10 cellular contexts compared by ENCODE assay signal in genomic region chr9:21800931-21801682, GRCh38. TPM values are rescaled to one million over a fixed set of nuclear protein-coding genes. Genes with fewer than 3 reads are reported as not detected.
DNase-seq lines count a peak whose midpoint lies in the region; ATAC-seq, FAIRE-seq and TF ChIP-seq lines count a peak whose summit lies in the region.
"Had no signal": no experiment of that assay in that cellular context is flagged by ENCODE, and none has a peak within 500 bp of the region (broad histone marks: within the 10 kb centered on the region; RNA-seq: fewer than 3 reads in every experiment).

No MANE protein-coding gene starts in this region.

- TF ChIP-seq POLR2A in GM12878 (IDR thresholded peaks at IDR 0.05; ENCODE audit: low read depth, low read length) (no peak), transverse colon (IDR thresholded peaks at IDR 0.05) (no peak)

- H3K36me3 ChIP-seq in GM12878 (ENCODE audit: control insufficient read depth in 2 of 2, insufficient read depth in 2 of 2, low read length in 1 of 2) = 0 out of 4 replicates have a peak, but pooled peaks cover 0 to 5% of the 10 kb centered on the region in 2 experiments
- no peaks in the 10 kb centered on the region for H3K36me3 ChIP-seq in transverse colon

- peaks cover 35% of the 10 kb centered on the region for H3K79me2 ChIP-seq in GM12878 (ENCODE audit: control insufficient read depth, insufficient read depth, low read length)

- peaks cover 43% of the 10 kb centered on the region for H3K4me1 Mint-ChIP-seq in activated naive CD4-positive, alpha-beta T cell treated with anti-CD3 and anti-CD28 coated beads, Interleukin-2, amount 50 U/mL, for 24 hours
- peaks cover 26% of the 10 kb centered on the region for H3K4me1 Mint-ChIP-seq in memory B cell

- H3K4me3 ChIP-seq in GM12878 (no peak overlapping the region), transverse colon (peak overlapping the region in 2 of 4 donors; percentile 77 to 79)

- BruUV-seq in GM12878 (replicated peaks; lab: Mats Ljungman, UMichigan) = no TSS peak

- peak overlapping the region; percentile 99 for H3K4me3 Mint-ChIP-seq in activated naive CD4-positive, alpha-beta T cell treated with anti-CD3 and anti-CD28 coated beads, Interleukin-2, amount 50 U/mL, for 24 hours
- peak overlapping the region; percentile 100 for H3K4me3 Mint-ChIP-seq in memory B cell

- peaks cover 8% of the 10 kb centered on the region for H3K27me3 Mint-ChIP-seq in activated naive CD4-positive, alpha-beta T cell treated with anti-CD3 and anti-CD28 coated beads, Interleukin-2, amount 50 U/mL, for 24 hours
- peaks cover 8% of the 10 kb centered on the region for H3K27me3 Mint-ChIP-seq in memory B cell

- H2AFZ ChIP-seq in GM12878 (ENCODE audit: control insufficient read depth, low read depth, low read length) = peak overlapping the region; percentile 95; the same call in 1 of the 2 replicates

- peaks cover 0 to 10% of the 10 kb centered on the region in 2 experiments; a peak in 2 of 4 replicates for H3K27me3 ChIP-seq in GM12878 (replicated peaks in 1 of 2; ENCODE audit: control insufficient read depth in 2 of 2, insufficient read depth in 2 of 2, low read length in 1 of 2)
- H3K27me3 ChIP-seq in transverse colon = peaks cover 17% of the 10 kb centered on the region

- TF ChIP-seq RAD21 in GM12878 (IDR thresholded peaks at IDR 0.05; ENCODE audit: insufficient read depth, low read depth, low read length) = no peak

- H3K36me3 Mint-ChIP-seq in activated naive CD4-positive, alpha-beta T cell treated with anti-CD3 and anti-CD28 coated beads, Interleukin-2, amount 50 U/mL, for 24 hours = no peaks in the 10 kb centered on the region
- no peaks in the 10 kb centered on the region for H3K36me3 Mint-ChIP-seq in memory B cell

- TF ChIP-seq EP300 in GM12878 (IDR thresholded peaks at IDR 0.05; ENCODE audit: borderline replicate concordance in 1 of 2, control insufficient read depth in 1 of 2, low read depth in 2 of 2, low read length in 2 of 2) = no peak
- no peak for TF ChIP-seq EP300 in transverse colon (IDR thresholded peaks at IDR 0.05; ENCODE audit: low read depth)

- no peak for ATAC-seq in GM12878
- ATAC-seq in memory B cell (ENCODE audit: low read depth) = no peak
- ATAC-seq in GM21526 (IDR thresholded peaks at IDR 0.05; ENCODE audit: low FRiP score, unreplicated experiment) = no peak
- no peak for ATAC-seq in GM18520 (IDR thresholded peaks at IDR 0.05; ENCODE audit: unreplicated experiment)
- ATAC-seq in GM19395 (IDR thresholded peaks at IDR 0.05; ENCODE audit: unreplicated experiment) = no peak

- H3K27ac ChIP-seq in GM12878 (ENCODE audit: control insufficient read depth, insufficient read depth) = no peak overlapping the region
- H3K27ac ChIP-seq in transverse colon = peak overlapping the region; percentile 82 to 96 (median 92)

- peak overlapping the region; percentile 82 for H3K27ac Mint-ChIP-seq in activated naive CD4-positive, alpha-beta T cell treated with anti-CD3 and anti-CD28 coated beads, Interleukin-2, amount 50 U/mL, for 24 hours
- H3K27ac Mint-ChIP-seq in memory B cell = peak overlapping the region; percentile 59

- POLR2A ChIA-PET in GM12878 (lab: Charles Lee) = no interaction called here

- H3K4me2 ChIP-seq in GM12878 (ENCODE audit: control insufficient read depth, insufficient read depth) = peak overlapping the region; percentile 98

- WGBS in GM12878 (ENCODE audit: insufficient coverage, insufficient replicate concordance, low lambda C conversion rate, missing lambda C conversion rate) = 85% methylated on average over 11 of the region's 11 CpGs
- WGBS in transverse colon (ENCODE audit: low coverage in 1 of 2), 2 donors = 75 to 79% methylated on average over 11 of the region's 11 CpGs

- H3K9me3 Mint-ChIP-seq in activated naive CD4-positive, alpha-beta T cell treated with anti-CD3 and anti-CD28 coated beads, Interleukin-2, amount 50 U/mL, for 24 hours = no peaks in the 10 kb centered on the region
- no peaks in the 10 kb centered on the region for H3K9me3 Mint-ChIP-seq in memory B cell

- H4K20me1 ChIP-seq in GM12878 (ENCODE audit: control insufficient read depth, insufficient read depth) = no peaks in the 10 kb centered on the region

- peaks cover 15% of the 10 kb centered on the region for H3K4me1 ChIP-seq in GM12878 (ENCODE audit: control insufficient read depth, insufficient read depth, low read length)
- H3K4me1 ChIP-seq in transverse colon = peaks cover 3 to 20% (median 11%) of the 10 kb centered on the region in 4 donors

- FAIRE-seq in GM12878 (lab: Jason Lieb, UNC) = no peak

- SMC1A ChIA-PET in GM12878 (lab: Charles Lee; ENCODE audit: uncharacterized antibody, unreplicated experiment) = no interaction called here

- no peak for TF ChIP-seq CTCF in GM12878 (IDR thresholded peaks at IDR 0.05 in 2 of 3, conservative IDR thresholded peaks at IDR 0.05 in 1 of 3; ENCODE audit: control insufficient read depth in 2 of 3, extremely low read depth in 1 of 3, insufficient read depth in 1 of 3, low read depth in 3 of 3, low read length in 3 of 3)
- TF ChIP-seq CTCF in transverse colon (IDR thresholded peaks at IDR 0.05) = no peak

- in situ Hi-C loops in GM12878 (cut with MboI) = no loop called here
- in situ Hi-C loops in transverse colon (cut with MboI; ENCODE audit: low pct_ligation_motif_present in 1 of 4, low pct_unique_long_range_greater_than_20kb in 1 of 4, low sequenced_read_pairs in 3 of 4) = loop anchor here in 3 of 4 donors (25.0 kb wide), 3 partner anchors 211 to 661 kb away; partner anchors contain the start of gene CDKN2B (in 2 of the 3)

- intact Hi-C loops in GM12878 (cut with micrococcal nuclease; ENCODE audit: unreplicated experiment) = no loop called here
- intact Hi-C loops in transverse colon (cut with DNase I; ENCODE audit: low total_unique reads) = no loop called here

- H3K9me3 ChIP-seq in GM12878 (replicated peaks; ENCODE audit: control insufficient read depth, insufficient read depth, low read length) (no peaks in the 10 kb centered on the region), transverse colon (no peaks in the 10 kb centered on the region)
- H3K9me3 ChIP-seq: mucosa of descending colon had no signal

- DNase-seq in activated naive CD4-positive, alpha-beta T cell (lab: John Stamatoyannopoulos, UW) = no peak
- DNase-seq in GM12878 (ENCODE audit: low read depth, low spot score) = no peak
- no peak for DNase-seq in memory B cell (ENCODE audit: low spot score in 2 of 2)
- DNase-seq in transverse colon = no peak
- DNase-seq: NCI-H187 treated with DMSO at 0.1 percent for 48 hours had no signal

- CTCF ChIA-PET in GM12878 (lab: Yijun Ruan, JAX) = interaction anchor here (1.0 to 3.3 kb wide), 3 partner anchors 12 to 335 kb away, joined by 3 to 15 read pairs (median 6); no protein-coding TSS in a partner anchor

- RAD21 ChIA-PET in GM12878 (lab: Charles Lee; ENCODE audit: unreplicated experiment) = no interaction called here

- H3K9ac ChIP-seq in GM12878 (ENCODE audit: control insufficient read depth, insufficient read depth, low read length) = no peak overlapping the region; the same call in 1 of the 2 replicates

TF ChIP-seq in GM12878, 131 proteins besides CTCF, POLR2A, EP300 and RAD21 (continues in another document):
- TF ChIP-seq TBL1XR1 (IDR thresholded peaks at IDR 0.05; ENCODE audit: low read depth, low read length) = no peak
- TF ChIP-seq CHD2 (IDR thresholded peaks at IDR 0.05; ENCODE audit: borderline replicate concordance, low read depth, low read length) = no peak
- no peak for TF ChIP-seq GABPA (IDR thresholded peaks at IDR 0.05; ENCODE audit: low read depth)
- TF ChIP-seq JUND (IDR thresholded peaks at IDR 0.05; ENCODE audit: low read depth, low read length) = no peak
- no peak for TF ChIP-seq CHD4 (IDR thresholded peaks at IDR 0.05)
- no peak for TF ChIP-seq RUNX3 (IDR thresholded peaks at IDR 0.05; ENCODE audit: low read length)
- no peak for TF ChIP-seq SREBF2 (IDR thresholded peaks at IDR 0.05; ENCODE audit: low read length)
- TF ChIP-seq MTA2 (IDR thresholded peaks at IDR 0.05; ENCODE audit: low read depth) = no peak
- TF ChIP-seq LARP7 (IDR thresholded peaks at IDR 0.05) = no peak
- no peak for TF ChIP-seq TARDBP (IDR thresholded peaks at IDR 0.05; ENCODE audit: borderline replicate concordance)
- no peak for TF ChIP-seq SMAD5 (IDR thresholded peaks at IDR 0.05; ENCODE audit: low read depth)

RNA-seq across cellular contexts. Expression of gene MTAP, which starts 1.3 kb away (rescaled TPM):
- total RNA-seq in GM12878 (2013; cell fraction: nucleolus; rRNA removed) = 39.5 and 41.3 TPM in 2 replicates
- 16.4 and 19.1 TPM in 2 replicates for total RNA-seq in GM12878 (2014; rRNA removed)
- total RNA-seq in GM12878 (2014; rRNA removed; fragmentation: Illumina TruSeq; extraction: Trizol) = 22.8 and 24.1 TPM in 2 replicates
- 29.9 and 30.0 TPM in 2 replicates for total RNA-seq in GM12878 (2021)
- polyA plus RNA-seq in GM12878 (2011; ENCODE audit: low read depth) = 5.2 TPM
- polyA plus RNA-seq in GM12878 (2011; rRNA removed) = 20.8 and 21.4 TPM in 2 replicates
- polyA plus RNA-seq in GM12878 (2011; cell fraction: cytosol; rRNA removed) = 10.3 and 13.3 TPM in 2 replicates
- polyA plus RNA-seq in GM12878 (2011; cell fraction: nucleus; rRNA removed) = 16.0 and 21.4 TPM in 2 replicates
- 8.5 and 10.3 TPM in 2 replicates for polyA plus RNA-seq in GM12878 (2012)
- polyA plus RNA-seq in GM12878 (2014; fragmentation: Illumina TruSeq; extraction: Trizol) = 23.8 and 32.6 TPM in 2 replicates
- 10 to 100 TPM; 19.3 to 19.9 TPM for polyA plus RNA-seq in GM12878 (2014; fragmentation: Nextera tagmentation; extraction: Ambion mirVana)
- 11.2 and 17.1 TPM in 2 replicates for polyA plus RNA-seq in GM12878 (2014; rRNA removed)
- polyA plus RNA-seq in GM12878 (2016; fragmentation: Nextera tagmentation; extraction: Ambion mirVana) = 10 to 100 TPM; 26.2 to 29.9 TPM
- polyA minus RNA-seq in GM12878 (2011; rRNA and poly(A)+ RNA removed) = 21.5 and 31.1 TPM in 2 replicates
- polyA minus RNA-seq in GM12878 (2011; cell fraction: cytosol; rRNA and poly(A)+ RNA removed) = 5.6 and 7.4 TPM in 2 replicates
- polyA minus RNA-seq in GM12878 (2011; cell fraction: nucleus; rRNA and poly(A)+ RNA removed) = 21.6 and 39.5 TPM in 2 replicates
- total RNA-seq in transverse colon = 10 to 100 TPM in 3 of 4 donors, 1 to 10 TPM in 1; 4.5 to 15.1 (median 13.6) TPM
